28 cellular contexts compared by ENCODE assay signal in the genomic region with DNA sequence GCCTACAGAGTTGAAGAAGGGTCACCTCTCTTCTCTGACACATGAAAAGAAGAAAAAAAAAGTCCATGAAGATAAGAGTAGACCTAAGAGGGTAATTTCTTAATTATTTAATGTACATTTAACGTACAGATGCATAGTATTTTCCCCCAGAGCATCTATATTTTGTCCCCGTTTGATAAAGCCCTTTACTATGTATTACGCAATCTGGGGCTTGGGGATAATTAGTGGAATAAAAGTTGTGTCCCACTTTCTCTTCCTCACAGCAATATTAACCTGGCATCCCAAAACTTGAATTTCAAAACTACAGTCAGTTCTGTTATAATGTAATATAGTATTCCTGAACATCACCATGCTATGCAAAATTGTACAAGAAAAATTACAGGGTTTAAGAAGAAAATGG.
"Had no signal": no experiment of that assay in that cellular context is flagged by ENCODE, and none has a peak within 500 bp of the region (broad histone marks: within the 10 kb centered on the region; RNA-seq: fewer than 3 reads in every experiment).

No MANE protein-coding gene starts in this region.

- H3K4me3 ChIP-seq: neural progenitor cell, ovary, psoas muscle, skin epidermis, smooth muscle cell, spleen, suprapubic skin, testis, tibial artery, transverse colon, upper lobe of right lung, uterus had no signal

- H3K79me2 ChIP-seq: parathyroid adenoma had no signal

- H2AFZ ChIP-seq: neural progenitor cell, parathyroid adenoma had no signal

- H3K4me1 ChIP-seq: neural progenitor cell, parathyroid adenoma, psoas muscle, spleen, suprapubic skin, testis, tibial artery, transverse colon, upper lobe of right lung, uterus had no signal

- H3K36me3 ChIP-seq: neural progenitor cell, ovary, spleen, suprapubic skin, tibial artery, transverse colon, upper lobe of right lung, uterus had no signal

- H3K4me2 ChIP-seq: neural progenitor cell, smooth muscle cell had no signal

- H3K27me3 ChIP-seq: neural progenitor cell, ovary, suprapubic skin, testis, tibial artery, transverse colon, upper lobe of right lung, uterus had no signal

- DNase-seq: natural killer cell; occipital lobe; ovary; posterior cingulate gyrus; psoas muscle; right cardiac atrium; spleen; stimulated activated CD4-positive, alpha-beta T cell treated with anti-CD3 and anti-CD28 coated beads, Interleukin-12 subunit alpha, Interleukin-12 subunit beta, amount 100 ng/mL, for 4 hours; stimulated activated CD4-positive, alpha-beta T cell treated with anti-CD3 and anti-CD28 coated beads, Interleukin-1b, Interleukin-23, amount 100 ng/mL, for 48 hours; stimulated activated CD4-positive, alpha-beta T cell treated with anti-CD3 and anti-CD28 coated beads, Interleukin-4, amount 100 ng/mL, for 1 hour; stimulated activated CD4-positive, alpha-beta T cell treated with anti-CD3 and anti-CD28 coated beads, Interleukin-4, amount 100 ng/mL, for 4 hours; stimulated activated CD8-positive, alpha-beta memory T cell treated with anti-CD3 and anti-CD28 coated beads, Interleukin-4, amount 100 ng/mL, for 48 hours; stimulated activated naive CD4-positive, alpha-beta T cell; stimulated activated naive CD8-positive, alpha-beta T cell treated with anti-CD3 and anti-CD28 coated beads, Interleukin-15, amount 100 ng/mL, for 72 hours; stimulated activated naive CD8-positive, alpha-beta T cell treated with anti-CD3 and anti-CD28 coated beads, Interleukin-15, Interleukin-2, amounts not matched to agents 100 U/mL and 50 U/mL, for 24 hours; substantia nigra; testis; tibial artery; transverse colon; upper lobe of right lung; uterus had no signal

- H3K9ac ChIP-seq: neural progenitor cell, parathyroid adenoma had no signal

- H3K27ac ChIP-seq: neural progenitor cell, ovary, parathyroid adenoma, psoas muscle, skin epidermis, spleen, suprapubic skin, testis, tibial artery, transverse colon, upper lobe of right lung, uterus had no signal

- ATAC-seq: natural killer cell; psoas muscle; right cardiac atrium; sciatic nerve; stimulated activated memory B cell treated with anti-CD40 and anti-IgM and Interleukin-4, amounts not matched to agents 10 μg/mL and 1 μg/mL and 100 μg/mL, for 72 hours; stimulated activated naive CD8-positive, alpha-beta T cell treated with anti-CD3 and anti-CD28 coated beads, Interleukin-15, amount 100 ng/mL, for 72 hours; stimulated activated naive CD8-positive, alpha-beta T cell treated with anti-CD3 and anti-CD28 coated beads, Interleukin-15, Interleukin-2, amounts not matched to agents 100 U/mL and 50 U/mL, for 24 hours; upper lobe of right lung had no signal

- H3K9me3 ChIP-seq: ovary, psoas muscle, spleen, suprapubic skin, testis, tibial artery, transverse colon, upper lobe of right lung, uterus had no signal
